ENCODE assay signal across 8 cellular contexts in genomic region chr6:1313755-1314503, GRCh38. TPM values are rescaled to one million over a fixed set of nuclear protein-coding genes. Genes with fewer than 3 reads are reported as not detected.
DNase-seq lines count a peak whose midpoint lies in the region; ATAC-seq and TF ChIP-seq lines count a peak whose summit lies in the region.

No MANE protein-coding gene starts in this region.

- peaks cover 0 to 13% (median 2%) of the 10 kb centered on the region in 4 donors for H3K4me1 ChIP-seq in right lobe of liver

- TF ChIP-seq CTCF in HFF-Myc (IDR thresholded peaks at IDR 0.05; ENCODE audit: low read depth, low read length, missing control alignments) (peak; percentile 26), right lobe of liver (IDR thresholded peaks at IDR 0.05) (peak; percentile 41 to 70 (median 53))

- peak overlapping the region; percentile 45 for H3K4me3 ChIP-seq in HFF-Myc (replicated peaks; ENCODE audit: low read depth, low read length)
- no peak overlapping the region for H3K4me3 ChIP-seq in right lobe of liver

- intact Hi-C loops in right lobe of liver (cut with DNase I): no loop called here

- ATAC-seq in right lobe of liver (peak; percentile 58 to 65 (median 62)), HG03460 (IDR thresholded peaks at IDR 0.05; ENCODE audit: unreplicated experiment) (no peak)

- no peaks in the 10 kb centered on the region for H3K36me3 ChIP-seq in right lobe of liver

- DNase-seq in AG20443 (ENCODE audit: low spot score) (peak; percentile 63), HFF-Myc (ENCODE audit: extremely low read depth, low read depth) (no peak), astrocyte of the hippocampus (ENCODE audit: low read depth, low spot score) (peak; percentile 44), right lobe of liver (peak; percentile 58 to 76 (median 71)), NCI-H2196 (lab: John Stamatoyannopoulos, UW; ENCODE audit: unreplicated experiment) (no peak), NCI-H1436 (lab: John Stamatoyannopoulos, UW) (no peak), cortex of kidney (lab: John Stamatoyannopoulos, UW) (no peak)

- H3K27ac ChIP-seq in right lobe of liver: no peak overlapping the region

- peaks cover 0 to 13% of the 10 kb centered on the region in 2 donors for H3K27me3 ChIP-seq in right lobe of liver

- no peaks in the 10 kb centered on the region for H3K9me3 ChIP-seq in right lobe of liver

- 31% methylated on average over 8 of the region's 46 CpGs for WGBS in right lobe of liver (ENCODE audit: insufficient coverage, low coverage, low lambda C conversion rate, missing lambda C conversion rate)

- TF ChIP-seq POLR2A in right lobe of liver (IDR thresholded peaks at IDR 0.05): no peak

RNA-seq across cellular contexts. Expression of gene FOXQ1, which starts 2.0 kb away (rescaled TPM):
- 1 to 10 TPM in 1 of 6 experiments, under 1 TPM in 5; 0.12 to 4.0 (median 0.23) TPM for total RNA-seq in right lobe of liver

Comparison
In these comparisons a context has a peak if more than half of its experiments do, and no peak if none do; other contexts are left out.
1. DNase-seq: peak in AG20443 (single experiment), astrocyte of the hippocampus (single experiment) and right lobe of liver (3 of 3); none in HFF-Myc (single experiment), NCI-H2196 (single experiment), NCI-H1436 (single experiment) and cortex of kidney (single experiment).